ENCODE assay signal across 15 cellular contexts in genomic region chr20:47297746-47298145, GRCh38. TPM values are rescaled to one million over a fixed set of nuclear protein-coding genes. Genes with fewer than 3 reads are reported as not detected.
A peak's percentile ranks its signal among the peaks of the same experiment; 100 is the strongest.
DNase-seq lines count a peak whose midpoint lies in the region; ATAC-seq and TF ChIP-seq lines count a peak whose summit lies in the region.
"Had no signal": no experiment of that assay in that cellular context is flagged by ENCODE, and none has a peak within 500 bp of the region (broad histone marks: within the 10 kb centered on the region; RNA-seq: fewer than 3 reads in every experiment).

No MANE protein-coding gene starts in this region.

- H2AFZ ChIP-seq in H9 (ENCODE audit: low read length): no peak overlapping the region
- H2AFZ ChIP-seq in mesenchymal stem cell (ENCODE audit: low read depth, low read length): no peak overlapping the region

- no peak overlapping the region for H3K4me2 ChIP-seq in H9 (ENCODE audit: insufficient read depth, insufficient read length, low read length)
- no peak overlapping the region for H3K4me2 ChIP-seq in mesenchymal stem cell (ENCODE audit: low read length, poor library complexity, severe bottlenecking)

- H4K8ac ChIP-seq in H9 (replicated peaks; ENCODE audit: insufficient read length, low read depth, low read length): no peak overlapping the region
- H4K8ac ChIP-seq in mesenchymal stem cell (ENCODE audit: low read length): peak overlapping the region; percentile 63

- CTCF ChIA-PET in WTC11 (lab: Charles Lee): interaction anchor here (0.8 to 3.8 kb wide), 5 partner anchors 22 to 86 kb away, joined by 3 to 24 read pairs (median 4); no protein-coding TSS in a partner anchor

- H4K91ac ChIP-seq in H9 (ENCODE audit: insufficient read length, low read depth, low read length) (no peak overlapping the region), mesenchymal stem cell (ENCODE audit: low read length) (no peak overlapping the region)

- H3T11ph ChIP-seq in H9 (ENCODE audit: low read length): no peak overlapping the region

- peaks cover 42 to 73% of the 10 kb centered on the region in 2 experiments for H3K36me3 ChIP-seq in mesenchymal stem cell (ENCODE audit: control insufficient read depth in 1 of 2, insufficient read depth in 2 of 2, low read depth in 1 of 2, low read length in 2 of 2)

- no peak overlapping the region for H3K27ac ChIP-seq in H9 (ENCODE audit: insufficient read length, low read depth, low read length)
- no peak overlapping the region for H3K27ac ChIP-seq in mesenchymal stem cell (ENCODE audit: low read length, poor library complexity, severe bottlenecking)

- H4K20me1 ChIP-seq in H9 (ENCODE audit: control insufficient read depth, insufficient read depth, insufficient read length): no peaks in the 10 kb centered on the region

- no peak overlapping the region for H4K5ac ChIP-seq in H9 (ENCODE audit: insufficient read length, low read depth, low read length)

- no peaks in the 10 kb centered on the region for H3K27me3 ChIP-seq in H9 (ENCODE audit: insufficient read depth, low read length)
- H3K27me3 ChIP-seq in mesenchymal stem cell (ENCODE audit: control insufficient read depth in 1 of 2, insufficient read depth in 1 of 2, low read length in 2 of 2): no peaks in the 10 kb centered on the region
- H3K27me3 ChIP-seq: BE2C had no signal

- H2AK5ac ChIP-seq in H9 (ENCODE audit: insufficient read length, low read length) (no peak overlapping the region), mesenchymal stem cell (ENCODE audit: low read length, severe bottlenecking) (no peak overlapping the region)

- H3K4me1 Mint-ChIP-seq in H9 (peaks cover 17 to 22% of the 10 kb centered on the region in 2 experiments), WTC11 (peaks cover 51% of the 10 kb centered on the region)
- H3K4me1 Mint-ChIP-seq in stimulated activated naive B cell treated with anti-CD40 and anti-IgM and Interleukin-4, amounts not matched to agents 10 μg/mL and 1 μg/mL and 100 μg/mL, for 72 hours: peaks cover 4 to 14% of the 10 kb centered on the region in 2 donors

- H3K9me3 ChIP-seq in H9 (ENCODE audit: control insufficient read depth, low read depth, low read length): no peaks in the 10 kb centered on the region
- no peaks in the 10 kb centered on the region for H3K9me3 ChIP-seq in mesenchymal stem cell (ENCODE audit: control insufficient read depth, low read length)
- H3K9me3 ChIP-seq: BE2C had no signal

- H3K4me1 ChIP-seq in H9 (ENCODE audit: insufficient read depth, low read length) (no peaks in the 10 kb centered on the region), mesenchymal stem cell (ENCODE audit: control insufficient read depth, insufficient read depth, low read depth, low read length) (peaks cover 1% of the 10 kb centered on the region)

- H3K27ac Mint-ChIP-seq in H9: peak overlapping the region; percentile 36 to 91 (median 36); a peak in 5 of 7 replicates
- H3K27ac Mint-ChIP-seq in WTC11: peak overlapping the region; percentile 80
- peak overlapping the region; percentile 28 for H3K27ac Mint-ChIP-seq in stimulated activated naive B cell treated with anti-CD40 and anti-IgM and Interleukin-4, amounts not matched to agents 10 μg/mL and 1 μg/mL and 100 μg/mL, for 72 hours

- no peak for DNase-seq in H9
- DNase-seq in WTC11 (ENCODE audit: low spot score): no peak
- DNase-seq in mesenchymal stem cell: no peak
- DNase-seq in stimulated activated naive B cell treated with anti-CD40 and anti-IgM and Interleukin-4, amounts not matched to agents 10 μg/mL and 1 μg/mL and 100 μg/mL, for 72 hours: no peak
- DNase-seq in COLO668 (lab: John Stamatoyannopoulos, UW; ENCODE audit: unreplicated experiment): no peak
- DNase-seq in left lobe of liver (ENCODE audit: low spot score): no peak
- DNase-seq: BE2C; CD4-positive, alpha-beta memory T cell; DND-41; GDM1; NCI-H1436; NCI-H2029 treated with DMSO at 0.1 percent for 48 hours; NCI-H226; NCI-H526 treated with DMSO at 0.1 percent for 48 hours had no signal

- H2BK5ac ChIP-seq in H9 (ENCODE audit: insufficient read length, low read length) (no peak overlapping the region), mesenchymal stem cell (ENCODE audit: low read depth, low read length, poor library complexity, severe bottlenecking) (no peak overlapping the region)

- ATAC-seq in WTC11 (no peak), GM18502 (IDR thresholded peaks at IDR 0.05; ENCODE audit: poor library complexity, unreplicated experiment) (no peak), left lobe of liver (no peak)
- no peak for ATAC-seq in stimulated activated naive B cell treated with anti-CD40 and anti-IgM and Interleukin-4, amounts not matched to agents 10 μg/mL and 1 μg/mL and 100 μg/mL, for 72 hours (replicated peaks)

- POLR2A ChIA-PET in WTC11 (lab: Charles Lee): interaction anchor here (1.2 kb wide), 1 partner anchor 51 kb away, joined by 3 read pairs; no protein-coding TSS in a partner anchor

- H3K79me1 ChIP-seq in H9 (ENCODE audit: insufficient read depth, low read depth, low read length, poor library complexity, severe bottlenecking) (peaks cover 2% of the 10 kb centered on the region), mesenchymal stem cell (replicated peaks; ENCODE audit: low read length, poor library complexity, severe bottlenecking) (peaks cover 44% of the 10 kb centered on the region)

- H3K4me3 Mint-ChIP-seq in H9 (no peak overlapping the region), WTC11 (no peak overlapping the region)
- H3K4me3 Mint-ChIP-seq in stimulated activated naive B cell treated with anti-CD40 and anti-IgM and Interleukin-4, amounts not matched to agents 10 μg/mL and 1 μg/mL and 100 μg/mL, for 72 hours: no peak overlapping the region
- H3K4me3 Mint-ChIP-seq: CD4-positive, alpha-beta memory T cell had no signal

- H3K56ac ChIP-seq in H9 (ENCODE audit: insufficient read length, low read depth, low read length): no peak overlapping the region

- no peak overlapping the region for H3K9ac ChIP-seq in H9 (ENCODE audit: extremely low read depth, insufficient read length, low read length)
- H3K9ac ChIP-seq in mesenchymal stem cell (ENCODE audit: low read length): no peak overlapping the region

- H3K18ac ChIP-seq in H9 (ENCODE audit: insufficient read length, low read depth, low read length): no peak overlapping the region
- H3K18ac ChIP-seq in mesenchymal stem cell (ENCODE audit: low read depth in 1 of 2, low read length in 2 of 2): no peak overlapping the region

- H2BK20ac ChIP-seq in H9 (ENCODE audit: low read depth, low read length, poor library complexity, severe bottlenecking): no peak overlapping the region

- no CpG with 5 or more reads among the region's 4 CpGs for WGBS in H9 (ENCODE audit: extremely low coverage, insufficient read length, low lambda C conversion rate)
- 96% methylated on average over 4 of the region's 4 CpGs for WGBS in mesenchymal stem cell

- TF ChIP-seq CTCF in H9 (conservative IDR thresholded peaks at IDR 0.05): no peak
- TF ChIP-seq CTCF in WTC11 (IDR thresholded peaks at IDR 0.05): no peak

- H2BK15ac ChIP-seq in H9 (ENCODE audit: low read depth, low read length): no peak overlapping the region
- no peak overlapping the region for H2BK15ac ChIP-seq in mesenchymal stem cell (ENCODE audit: low read depth, poor library complexity, severe bottlenecking)

- H3K9me3 Mint-ChIP-seq in H9 (no peaks in the 10 kb centered on the region), WTC11 (no peaks in the 10 kb centered on the region)
- no peaks in the 10 kb centered on the region for H3K9me3 Mint-ChIP-seq in stimulated activated naive B cell treated with anti-CD40 and anti-IgM and Interleukin-4, amounts not matched to agents 10 μg/mL and 1 μg/mL and 100 μg/mL, for 72 hours

- no peaks in the 10 kb centered on the region; the same call in 1 of the 2 replicates for H3K79me2 ChIP-seq in H9 (ENCODE audit: insufficient read depth, low read length)

- H2BK120ac ChIP-seq in H9 (ENCODE audit: low read depth, low read length, poor library complexity, severe bottlenecking) (no peak overlapping the region), mesenchymal stem cell (ENCODE audit: low read depth, low read length) (no peak overlapping the region)

- H3K27me3 Mint-ChIP-seq in H9 (ENCODE audit: low read depth) (no peaks in the 10 kb centered on the region), WTC11 (ENCODE audit: low read depth) (no peaks in the 10 kb centered on the region)
- no peaks in the 10 kb centered on the region for H3K27me3 Mint-ChIP-seq in stimulated activated naive B cell treated with anti-CD40 and anti-IgM and Interleukin-4, amounts not matched to agents 10 μg/mL and 1 μg/mL and 100 μg/mL, for 72 hours
- H3K27me3 Mint-ChIP-seq: CD4-positive, alpha-beta memory T cell had no signal

- H3K36me3 Mint-ChIP-seq in H9 (ENCODE audit: insufficient read depth in 1 of 3, low read depth in 3 of 3) (peaks cover 71 to 89% (median 88%) of the 10 kb centered on the region in 3 experiments), WTC11 (peaks cover 74% of the 10 kb centered on the region)
- peaks cover 37 to 61% of the 10 kb centered on the region in 2 donors for H3K36me3 Mint-ChIP-seq in stimulated activated naive B cell treated with anti-CD40 and anti-IgM and Interleukin-4, amounts not matched to agents 10 μg/mL and 1 μg/mL and 100 μg/mL, for 72 hours

- no peak overlapping the region for H3K14ac ChIP-seq in H9 (ENCODE audit: insufficient read depth, low read length)
- H3K14ac ChIP-seq in mesenchymal stem cell (ENCODE audit: low read length in 2 of 2): no peak overlapping the region

- H3K23ac ChIP-seq in H9 (ENCODE audit: insufficient read length, low read depth, low read length): no peak overlapping the region
- no peak overlapping the region for H3K23ac ChIP-seq in mesenchymal stem cell (ENCODE audit: low read length in 2 of 2)

- H2BK12ac ChIP-seq in H9 (ENCODE audit: insufficient read length, low read depth, low read length) (no peak overlapping the region), mesenchymal stem cell (ENCODE audit: low read length in 2 of 2) (no peak overlapping the region)

- no peaks in the 10 kb centered on the region for H3K23me2 ChIP-seq in H9 (ENCODE audit: insufficient read length, low read depth, low read length, poor library complexity, severe bottlenecking)

- H3K4me3 ChIP-seq in mesenchymal stem cell (ENCODE audit: insufficient read depth in 1 of 2, low read depth in 1 of 2, low read length in 2 of 2): no peak overlapping the region

- H3K4ac ChIP-seq in H9 (ENCODE audit: low read depth, low read length) (no peak overlapping the region), mesenchymal stem cell (ENCODE audit: low read depth in 1 of 2, low read length in 2 of 2) (no peak overlapping the region)

TF ChIP-seq in WTC11, 78 proteins besides CTCF, POLR2A, EP300 and RAD21:
- TF ChIP-seq OVOL2 (CRISPR knock-in tag; IDR thresholded peaks at IDR 0.05; ENCODE audit: borderline replicate concordance): no peak

RNA-seq across cellular contexts. Expression of gene ZMYND8, which starts 58.8 kb away (rescaled TPM):
- total RNA-seq in H9 (2021) (158 and 162 TPM in 2 replicates), WTC11 (2021) (114 to 149 TPM (median 127 TPM) in 3 replicates), left lobe of liver (13.8 TPM)
- 21.6 TPM for polyA plus RNA-seq in mesenchymal stem cell (2013, experiment 1 of 2)
- 24.4 TPM for polyA plus RNA-seq in mesenchymal stem cell (2013, experiment 2 of 2)

Comparison
In these comparisons a context has a peak if more than half of its experiments do, and no peak if none do; other contexts are left out.
1. H3K27ac Mint-ChIP-seq: peak in every context shown above with its lines; median percentile 80 in WTC11; 36 in H9; 28 in stimulated activated naive B cell treated with anti-CD40 and anti-IgM and Interleukin-4, amounts not matched to agents 10 μg/mL and 1 μg/mL and 100 μg/mL, for 72 hours.